8 cellular contexts compared by ENCODE assay signal in the genomic region with DNA sequence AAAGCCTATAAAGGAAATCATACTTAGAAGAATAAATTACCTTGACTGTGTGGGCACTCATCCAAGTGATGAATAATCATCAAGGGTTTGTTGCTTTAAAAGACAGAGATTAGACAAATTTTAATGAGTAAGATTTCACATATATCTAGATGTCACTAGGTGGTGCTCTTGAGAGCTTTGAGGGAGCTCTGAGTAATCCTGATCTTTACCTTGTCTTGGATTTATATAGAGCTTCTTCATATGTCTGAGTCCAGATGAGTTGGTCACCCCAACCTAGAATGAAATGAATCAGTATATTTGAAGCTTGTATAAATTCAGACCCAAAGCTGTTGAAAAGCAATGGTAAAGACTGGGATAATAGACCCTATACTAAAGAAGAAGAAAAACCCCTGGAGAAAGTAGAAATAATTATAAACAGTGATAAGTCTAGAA. TPM values are rescaled to one million over a fixed set of nuclear protein-coding genes. Genes with fewer than 3 reads are reported as not detected.
A peak's percentile ranks its signal among the peaks of the same experiment; 100 is the strongest.
DNase-seq lines count a peak whose midpoint lies in the region; ATAC-seq and TF ChIP-seq lines count a peak whose summit lies in the region.

No MANE protein-coding gene starts in this region.

- ATAC-seq in GM21526 (IDR thresholded peaks at IDR 0.05; ENCODE audit: low FRiP score, unreplicated experiment) (peak; percentile 60), HG03457 (IDR thresholded peaks at IDR 0.05; ENCODE audit: unreplicated experiment) (no peak)

- no peak overlapping the region for H3K4me3 ChIP-seq in SK-N-MC
- H3K4me3 ChIP-seq in fibroblast of pulmonary artery (replicated peaks; ENCODE audit: low read depth, low read length), result no peak overlapping the region

- peak; percentile 66 for TF ChIP-seq CTCF in fibroblast of pulmonary artery (IDR thresholded peaks at IDR 0.05; ENCODE audit: low read length, missing control alignments)

- H3K9ac ChIP-seq in SK-N-MC (ENCODE audit: insufficient read length), result no peak overlapping the region

- no peaks in the 10 kb centered on the region for H3K36me3 ChIP-seq in SK-N-MC (ENCODE audit: insufficient read depth, low read length)

- peak overlapping the region; percentile 34; the same call in 1 of the 2 replicates for H3K27ac ChIP-seq in SK-N-MC

- H3K9me3 ChIP-seq in SK-N-MC (ENCODE audit: low read depth, low read length), result no peaks in the 10 kb centered on the region

- DNase-seq in DMS114 treated with DMSO at 0.1 percent for 48 hours (lab: John Stamatoyannopoulos, UW; ENCODE audit: unreplicated experiment), result peak; percentile 22
- DNase-seq in MV-4-11 (lab: John Stamatoyannopoulos, UW), result peak; percentile 54
- DNase-seq in SK-N-MC (ENCODE audit: low read depth, low spot score), result peak; percentile 96
- DNase-seq in fibroblast of pulmonary artery (ENCODE audit: low read depth), result peak; percentile 71
- peak; percentile 11 for DNase-seq in pulmonary artery endothelial cell (ENCODE audit: low read depth, low spot score)
- DNase-seq in stimulated activated CD4-positive, alpha-beta T cell treated with anti-CD3 and anti-CD28 coated beads, Interleukin-2, amount 100 ng/mL, for 24 hours, result no peak

RNA-seq across cellular contexts. Expression of a gene that starts 3.7 kb away (rescaled TPM):
- not detected in 2 replicates for total RNA-seq in pulmonary artery endothelial cell

RNA-seq across cellular contexts. Expression of a gene that starts 47.6 kb away (rescaled TPM):
- 19.4 and 24.6 TPM in 2 replicates for total RNA-seq in pulmonary artery endothelial cell

Comparison
In these comparisons a context has a peak if more than half of its experiments do, and no peak if none do; other contexts are left out.
1. DNase-seq: peak in DMS114 treated with DMSO at 0.1 percent for 48 hours (single experiment), MV-4-11 (single experiment), SK-N-MC (single experiment), fibroblast of pulmonary artery (single experiment) and pulmonary artery endothelial cell (single experiment); none in stimulated activated CD4-positive, alpha-beta T cell treated with anti-CD3 and anti-CD28 coated beads, Interleukin-2, amount 100 ng/mL, for 24 hours (0 of 2).